In genomic region chr4:105976913-105977312, GRCh38 we compare ENCODE assay signal across 35 cellular contexts.
"Had no signal": no experiment of that assay in that cellular context is flagged by ENCODE, and none has a peak within 500 bp of the region (broad histone marks: within the 10 kb centered on the region; RNA-seq: fewer than 3 reads in every experiment).

No MANE protein-coding gene starts in this region.

- H3K4me1 ChIP-seq: breast epithelium, foreskin keratinocyte, gastrocnemius medialis had no signal

- H3K36me3 Mint-ChIP-seq: activated naive CD8-positive, alpha-beta T cell; brain had no signal

- H3K27me3 ChIP-seq: breast epithelium, esophagus muscularis mucosa, foreskin keratinocyte, gastrocnemius medialis, heart left ventricle had no signal

- H3K27ac Mint-ChIP-seq: activated CD4-positive, alpha-beta memory T cell treated with anti-CD3 and anti-CD28 coated beads, Interleukin-2, amount 10 ng/mL, durations not matched to agents 7 days and 5 days; activated CD4-positive, alpha-beta T cell treated with anti-CD3 and anti-CD28 coated beads, Interleukin-2, amount 10 ng/mL, durations not matched to agents 7 days and 5 days; activated naive CD8-positive, alpha-beta T cell; activated T-cell treated with anti-CD3 and anti-CD28 coated beads, Interleukin-2, amount 50 U/mL, for 24 hours; activated T-cell treated with anti-CD3 and anti-CD28 coated beads, Interleukin-2, amount 50 U/mL, for 72 hours; brain; effector memory CD8-positive, alpha-beta T cell; T-helper 17 cell; T-helper 2 cell treated with Interferon-gamma antibody and Interleukin-4, amounts not matched to agents 5 μg/mL and 100 μg/mL, for 36 hours; WTC11 had no signal

- H3K4me1 Mint-ChIP-seq: activated CD4-positive, alpha-beta memory T cell treated with anti-CD3 and anti-CD28 coated beads, Interleukin-2, amount 10 ng/mL, durations not matched to agents 7 days and 5 days; activated CD4-positive, alpha-beta T cell treated with anti-CD3 and anti-CD28 coated beads, Interleukin-2, amount 10 ng/mL, durations not matched to agents 7 days and 5 days; brain; T-helper 17 cell had no signal

- FAIRE-seq: colon had no signal

- ATAC-seq: activated T-cell treated with anti-CD3 and anti-CD28 coated beads, Interleukin-2, amount 50 U/mL, for 72 hours; effector memory CD8-positive, alpha-beta T cell; foreskin keratinocyte; gastrocnemius medialis; heart left ventricle; T-helper 17 cell; WTC11 had no signal

- H3K27ac ChIP-seq: breast epithelium, esophagus muscularis mucosa, foreskin keratinocyte, gastrocnemius medialis, heart left ventricle, VCaP had no signal

- H3K4me3 ChIP-seq: breast epithelium, esophagus muscularis mucosa, gastrocnemius medialis, heart left ventricle had no signal

- H3K4me3 Mint-ChIP-seq: activated CD4-positive, alpha-beta memory T cell treated with anti-CD3 and anti-CD28 coated beads, Interleukin-2, amount 10 ng/mL, durations not matched to agents 7 days and 5 days; activated CD4-positive, alpha-beta T cell treated with anti-CD3 and anti-CD28 coated beads, Interleukin-2, amount 10 ng/mL, durations not matched to agents 7 days and 5 days; activated naive CD8-positive, alpha-beta T cell; activated T-cell treated with anti-CD3 and anti-CD28 coated beads, Interleukin-2, amount 50 U/mL, for 24 hours; activated T-cell treated with anti-CD3 and anti-CD28 coated beads, Interleukin-2, amount 50 U/mL, for 72 hours; brain; effector memory CD8-positive, alpha-beta T cell; T-helper 17 cell; T-helper 2 cell treated with Interferon-gamma antibody and Interleukin-4, amounts not matched to agents 5 μg/mL and 100 μg/mL, for 36 hours; WTC11 had no signal

- H3K27me3 Mint-ChIP-seq: activated CD4-positive, alpha-beta memory T cell treated with anti-CD3 and anti-CD28 coated beads, Interleukin-2, amount 10 ng/mL, durations not matched to agents 7 days and 5 days; activated CD4-positive, alpha-beta T cell treated with anti-CD3 and anti-CD28 coated beads, Interleukin-2, amount 10 ng/mL, durations not matched to agents 7 days and 5 days; brain; T-helper 17 cell had no signal

- H3K36me3 ChIP-seq: breast epithelium, esophagus muscularis mucosa, gastrocnemius medialis, heart left ventricle had no signal

- DNase-seq: activated CD4-positive, alpha-beta memory T cell treated with anti-CD3 and anti-CD28 coated beads, Interleukin-2, amount 10 ng/mL, durations not matched to agents 7 days and 5 days; activated CD4-positive, alpha-beta T cell treated with anti-CD3 and anti-CD28 coated beads for 1 hour; activated CD4-positive, alpha-beta T cell treated with anti-CD3 and anti-CD28 coated beads for 4 hours; activated CD4-positive, alpha-beta T cell treated with anti-CD3 and anti-CD28 coated beads, Interleukin-2, amount 10 ng/mL, durations not matched to agents 7 days and 5 days; activated CD4-positive, alpha-beta T cell treated with anti-CD3 and anti-CD28 coated beads, Interleukin-2, amount 50 U/mL, for 4 hours; activated CD8-positive, alpha-beta memory T cell treated with anti-CD3 and anti-CD28 coated beads, Interleukin-2, amount 50 U/mL, for 48 hours; activated gamma-delta T cell treated with Interleukin-2 at 50 U/mL for 16 hours; activated naive CD4-positive, alpha-beta T cell treated with anti-CD3 and anti-CD28 coated beads, Interleukin-2, amount 50 U/mL, for 16 hours; activated naive CD4-positive, alpha-beta T cell treated with Interleukin-2 at 50 U/mL for 16 hours; activated T-cell treated with anti-CD3 and anti-CD28 coated beads for 4 hours; activated T-cell treated with anti-CD3 and anti-CD28 coated beads, Interleukin-2, amount 50 U/mL, for 24 hours; activated T-cell treated with anti-CD3 and anti-CD28 coated beads, Interleukin-2, amount 50 U/mL, for 72 hours; amygdala; aorta; caudate nucleus; cortex of kidney; dermis blood vessel endothelial cell; effector CD4-positive, alpha-beta T cell; effector memory CD8-positive, alpha-beta T cell; erythroblast; foreskin keratinocyte; gastrocnemius medialis; glutamatergic neuron; heart left ventricle; T-helper 1 cell; T-helper 17 cell; T1000 had no signal

- H3K9me3 Mint-ChIP-seq: activated CD4-positive, alpha-beta memory T cell treated with anti-CD3 and anti-CD28 coated beads, Interleukin-2, amount 10 ng/mL, durations not matched to agents 7 days and 5 days; activated CD4-positive, alpha-beta T cell treated with anti-CD3 and anti-CD28 coated beads, Interleukin-2, amount 10 ng/mL, durations not matched to agents 7 days and 5 days; activated T-cell treated with anti-CD3 and anti-CD28 coated beads, Interleukin-2, amount 50 U/mL, for 24 hours; T-helper 2 cell treated with Interferon-gamma antibody and Interleukin-4, amounts not matched to agents 5 μg/mL and 100 μg/mL, for 36 hours had no signal

- H3K9me3 ChIP-seq: breast epithelium, esophagus muscularis mucosa, gastrocnemius medialis had no signal
